ENCODE assay signal across 9 cellular contexts in the genomic region with DNA sequence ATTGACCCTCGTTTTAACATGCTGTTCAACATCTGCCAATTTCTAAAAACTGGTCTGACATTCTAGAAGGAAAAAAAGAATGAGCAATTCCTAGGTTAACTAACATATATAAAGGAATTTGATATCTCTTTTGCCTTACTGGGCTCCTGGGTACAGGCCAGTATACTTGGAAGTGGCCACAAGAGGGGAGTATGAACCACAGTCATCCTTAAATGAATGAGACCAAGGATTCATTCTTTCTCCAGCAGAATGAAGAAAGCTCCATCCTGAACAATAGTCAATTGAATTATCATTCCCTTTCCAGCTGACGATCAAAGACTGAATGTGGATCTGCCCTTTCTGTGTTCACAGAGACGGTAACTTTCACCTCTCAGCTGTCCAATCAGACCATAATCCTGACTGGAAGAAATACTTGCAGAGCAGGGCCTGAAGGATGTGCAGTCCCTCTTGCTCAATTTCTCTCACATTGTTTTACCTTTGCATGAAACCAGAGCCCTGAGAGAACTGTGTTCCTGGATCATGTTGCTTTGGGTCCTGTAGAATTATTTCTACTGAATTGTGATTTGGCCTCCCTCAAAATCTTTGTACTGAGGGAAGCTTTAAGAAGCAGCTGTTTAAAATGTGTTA. TPM values are rescaled to one million over a fixed set of nuclear protein-coding genes. Genes with fewer than 3 reads are reported as not detected.
A peak's percentile ranks its signal among the peaks of the same experiment; 100 is the strongest.
DNase-seq lines count a peak whose midpoint lies in the region; ATAC-seq and TF ChIP-seq lines count a peak whose summit lies in the region.
"Had no signal": no experiment of that assay in that cellular context is flagged by ENCODE, and none has a peak within 500 bp of the region (broad histone marks: within the 10 kb centered on the region; RNA-seq: fewer than 3 reads in every experiment).

No MANE protein-coding gene starts in this region.

- no peaks in the 10 kb centered on the region for H3K27me3 Mint-ChIP-seq in activated CD4-positive, alpha-beta memory T cell treated with anti-CD3 and anti-CD28 coated beads for 36 hours

- H3K9me2 ChIP-seq in MM.1S (replicated peaks; ENCODE audit: insufficient read depth, low read length) = no peaks in the 10 kb centered on the region

- H3K9ac ChIP-seq in MM.1S (ENCODE audit: low read length) = no peak overlapping the region

- CTCF ChIA-PET in activated CD4-positive, alpha-beta memory T cell treated with anti-CD3 and anti-CD28 coated beads for 36 hours (lab: Charles Lee) = interaction anchor here (1.4 kb wide), 1 partner anchor 668 kb away, joined by 5 read pairs; no protein-coding TSS in a partner anchor

- H3K36me3 ChIP-seq in MM.1S (replicated peaks; ENCODE audit: insufficient read depth, low read length) (no peaks in the 10 kb centered on the region), mucosa of descending colon (ENCODE audit: low read depth) (no peaks in the 10 kb centered on the region)

- H3K4me2 ChIP-seq in MM.1S (ENCODE audit: low read depth, low read length) = no peak overlapping the region

- DNase-seq in Daoy (ENCODE audit: low read depth) = peak; percentile 15
- peak; percentile 28 for DNase-seq in MM.1S
- DNase-seq in choroid plexus epithelial cell (ENCODE audit: low read depth) = peak; percentile 85
- peak in 1 of 3 donors; percentile 10 for DNase-seq in mucosa of descending colon
- no peak for DNase-seq in activated CD4-positive, alpha-beta memory T cell treated with anti-CD3 and anti-CD28 coated beads for 36 hours

- no peaks in the 10 kb centered on the region for H3K4me1 Mint-ChIP-seq in activated CD4-positive, alpha-beta memory T cell treated with anti-CD3 and anti-CD28 coated beads for 36 hours (ENCODE audit: low read depth)
- H3K4me1 Mint-ChIP-seq: memory B cell had no signal

- H3K9me3 ChIP-seq in MM.1S (replicated peaks; ENCODE audit: insufficient read depth, low read length) (no peaks in the 10 kb centered on the region), mucosa of descending colon (no peaks in the 10 kb centered on the region)

- POLR2A ChIA-PET in activated CD4-positive, alpha-beta memory T cell treated with anti-CD3 and anti-CD28 coated beads for 36 hours (lab: Charles Lee) = no interaction called here

- H3K4me3 ChIP-seq in MM.1S (ENCODE audit: low read length) = no peak overlapping the region
- H3K4me3 ChIP-seq in choroid plexus epithelial cell (ENCODE audit: low read depth, low read length) = no peak overlapping the region
- no peak overlapping the region for H3K4me3 ChIP-seq in mucosa of descending colon

- intact Hi-C loops in mucosa of descending colon (cut with DNase I, micrococcal nuclease) = loop anchor here in 1 of 2 donors (10.0 kb wide), 1 partner anchor 301 kb away; no protein-coding TSS in a partner anchor
- intact Hi-C loops in activated CD4-positive, alpha-beta memory T cell treated with anti-CD3 and anti-CD28 coated beads for 36 hours (cut with micrococcal nuclease) = loop anchor here (5.0 kb wide), 1 partner anchor 303 kb away; no protein-coding TSS in a partner anchor

- H3K36me3 Mint-ChIP-seq in activated CD4-positive, alpha-beta memory T cell treated with anti-CD3 and anti-CD28 coated beads for 36 hours = no peaks in the 10 kb centered on the region
- H3K36me3 Mint-ChIP-seq: memory B cell had no signal

- peak; percentile 55 for TF ChIP-seq CTCF in MM.1S (IDR thresholded peaks at IDR 0.05; ENCODE audit: low read length)
- TF ChIP-seq CTCF in choroid plexus epithelial cell (conservative IDR thresholded peaks at IDR 0.05; ENCODE audit: low read depth, low read length) = peak; percentile 76
- no peak for TF ChIP-seq CTCF in mucosa of descending colon (IDR thresholded peaks at IDR 0.05)

- no peaks in the 10 kb centered on the region for H4K20me1 ChIP-seq in MM.1S (ENCODE audit: insufficient read depth, low read length)

- no peak overlapping the region for H3K4me3 Mint-ChIP-seq in activated CD4-positive, alpha-beta memory T cell treated with anti-CD3 and anti-CD28 coated beads for 36 hours
- H3K4me3 Mint-ChIP-seq: memory B cell had no signal

- H3K79me2 ChIP-seq in MM.1S (ENCODE audit: low read length) = no peaks in the 10 kb centered on the region

- no peak overlapping the region for H3K27ac Mint-ChIP-seq in activated CD4-positive, alpha-beta memory T cell treated with anti-CD3 and anti-CD28 coated beads for 36 hours
- H3K27ac Mint-ChIP-seq: memory B cell had no signal

- ATAC-seq in mucosa of descending colon (peak; percentile 38), HG02763 (IDR thresholded peaks at IDR 0.05; ENCODE audit: unreplicated experiment) (no peak), GM18858 (IDR thresholded peaks at IDR 0.05; ENCODE audit: unreplicated experiment) (no peak), GM21528 (IDR thresholded peaks at IDR 0.05; ENCODE audit: low FRiP score, unreplicated experiment) (no peak)

- H3K4me1 ChIP-seq in MM.1S (ENCODE audit: low read length) (no peaks in the 10 kb centered on the region), mucosa of descending colon (ENCODE audit: low read depth) (no peaks in the 10 kb centered on the region)

- no peaks in the 10 kb centered on the region for H3K27me3 ChIP-seq in MM.1S (replicated peaks; ENCODE audit: insufficient read depth, low read length)

- no peak overlapping the region for H2AFZ ChIP-seq in MM.1S (ENCODE audit: low read length)

- H3F3A ChIP-seq in MM.1S (ENCODE audit: insufficient read depth, low read length) = no peaks in the 10 kb centered on the region

- H3K27ac ChIP-seq in MM.1S (ENCODE audit: low read length) = no peak overlapping the region

- H3K9me3 Mint-ChIP-seq in activated CD4-positive, alpha-beta memory T cell treated with anti-CD3 and anti-CD28 coated beads for 36 hours = no peaks in the 10 kb centered on the region

RNA-seq across cellular contexts. Expression of gene SPARCL1, which starts 14.8 kb away (rescaled TPM):
- not detected in 2 replicates for total RNA-seq in Daoy (2014; rRNA removed; shearing (Covaris generic))
- total RNA-seq in mucosa of descending colon = 100 to 1,000 TPM in 1 of 3 donors, 10 to 100 TPM in 2; 33.6 to 544 (median 78.4) TPM
- total RNA-seq in activated CD4-positive, alpha-beta memory T cell treated with anti-CD3 and anti-CD28 coated beads for 36 hours = not detected

Comparison
In these comparisons a context has a peak if more than half of its experiments do, and no peak if none do; other contexts are left out.
1. RNA of gene SPARCL1, which starts 14.8 kb away (total RNA-seq): 33.6 to 544 TPM in mucosa of descending colon; not detected in Daoy and not detected in activated CD4-positive, alpha-beta memory T cell treated with anti-CD3 and anti-CD28 coated beads for 36 hours; every median in the first group is over 10 times any median in the second.